In genomic region chr15:40595219-40595618, GRCh38 we compare ENCODE assay signal across 8 cellular contexts. TPM values are rescaled to one million over a fixed set of nuclear protein-coding genes. Genes with fewer than 3 reads are reported as not detected.
DNase-seq lines count a peak whose midpoint lies in the region; ATAC-seq and TF ChIP-seq lines count a peak whose summit lies in the region.

No MANE protein-coding gene starts in this region.

- H3K27ac ChIP-seq in neural cell (ENCODE audit: low read length): no peak overlapping the region

- TF ChIP-seq CTCF in neural cell (IDR thresholded peaks at IDR 0.05; ENCODE audit: poor library complexity, severe bottlenecking): no peak

- H3K4me2 ChIP-seq in neural cell (ENCODE audit: low read length): peak overlapping the region; percentile 89

- H3K79me2 ChIP-seq in neural cell (replicated peaks; ENCODE audit: insufficient read depth, low read length): no peaks in the 10 kb centered on the region

- peak overlapping the region; percentile 85 for H3K4me3 ChIP-seq in neural cell (ENCODE audit: low read length)

- no peaks in the 10 kb centered on the region for H3K9me2 ChIP-seq in neural cell (ENCODE audit: insufficient read depth, low read length)

- no peak for TF ChIP-seq RAD21 in neural cell (conservative IDR thresholded peaks at IDR 0.05)

- H3F3A ChIP-seq in neural cell (ENCODE audit: insufficient read depth, low read length, poor library complexity, severe bottlenecking): peaks cover 4% of the 10 kb centered on the region

- peak overlapping the region; percentile 86 to 93 for H3K4me3 Mint-ChIP-seq in effector memory CD8-positive, alpha-beta T cell

- H3K4me1 ChIP-seq in ES-I3 (ENCODE audit: insufficient read depth, low read length): 0 out of 2 replicates have a peak, but pooled peaks cover 3% of the 10 kb centered on the region

- H3K4me1 Mint-ChIP-seq in effector memory CD8-positive, alpha-beta T cell (ENCODE audit: low read depth in 2 of 2): peaks cover 12 to 13% of the 10 kb centered on the region in 2 donors

- ATAC-seq in effector memory CD8-positive, alpha-beta T cell (replicated peaks): no peak
- no peak for ATAC-seq in HG03521 (IDR thresholded peaks at IDR 0.05; ENCODE audit: unreplicated experiment)

- H3K36me3 ChIP-seq in ES-I3 (ENCODE audit: insufficient read depth, low read length) (no peaks in the 10 kb centered on the region), neural cell (ENCODE audit: insufficient read depth, low read length) (no peaks in the 10 kb centered on the region)

- DNase-seq in NCI-H69 (lab: John Stamatoyannopoulos, UW) (peak; percentile 49), NCI-H1092 treated with DMSO at 0.1 percent for 48 hours (lab: John Stamatoyannopoulos, UW) (no peak), HuH-7.5 (ENCODE audit: low spot score) (no peak)
- DNase-seq in effector memory CD8-positive, alpha-beta T cell: no peak
- no peak for DNase-seq in activated effector memory CD4-positive, alpha-beta T cell treated with anti-CD3 and anti-CD28 coated beads, Interleukin-2, amount 50 U/mL, for 16 hours

- H3K27me3 ChIP-seq in neural cell (ENCODE audit: insufficient read depth, low read depth, low read length): no peaks in the 10 kb centered on the region

- peak overlapping the region in 1 of 2 donors; percentile 99 for H3K27ac Mint-ChIP-seq in effector memory CD8-positive, alpha-beta T cell

- no peak overlapping the region for H2AFZ ChIP-seq in neural cell (ENCODE audit: low read depth, low read length)

- no peaks in the 10 kb centered on the region for H3K27me3 Mint-ChIP-seq in effector memory CD8-positive, alpha-beta T cell

- H3K9me3 ChIP-seq in ES-I3 (ENCODE audit: control insufficient read depth, insufficient read depth, low read length): no peaks in the 10 kb centered on the region
- H3K9me3 ChIP-seq in neural cell (ENCODE audit: low read length): no peaks in the 10 kb centered on the region

- no peaks in the 10 kb centered on the region for H3K9me3 Mint-ChIP-seq in effector memory CD8-positive, alpha-beta T cell

- no peaks in the 10 kb centered on the region for H4K20me1 ChIP-seq in neural cell (ENCODE audit: insufficient read depth)

- peak overlapping the region; percentile 99 for H3K9ac ChIP-seq in ES-I3 (ENCODE audit: low read depth, low read length)
- H3K9ac ChIP-seq in neural cell (ENCODE audit: low read length): peak overlapping the region; percentile 22

- no peak for TF ChIP-seq EP300 in neural cell (conservative IDR thresholded peaks at IDR 0.05; ENCODE audit: poor library complexity, severe bottlenecking)

- peaks cover 21% of the 10 kb centered on the region for H3K36me3 Mint-ChIP-seq in effector memory CD8-positive, alpha-beta T cell (ENCODE audit: insufficient read depth)

TF ChIP-seq in neural cell, 6 proteins besides CTCF, POLR2A, EP300 and RAD21:
- TF ChIP-seq MXI1 (conservative IDR thresholded peaks at IDR 0.05; ENCODE audit: poor library complexity, severe bottlenecking) (no peak), EZH2 (IDR thresholded peaks at IDR 0.05; ENCODE audit: borderline replicate concordance, insufficient read depth, low read length, poor library complexity, severe bottlenecking) (no peak), POLR2AphosphoS5 (IDR thresholded peaks at IDR 0.05) (no peak), SMC3 (conservative IDR thresholded peaks at IDR 0.05; ENCODE audit: poor library complexity) (no peak), TAF1 (IDR thresholded peaks at IDR 0.05; ENCODE audit: low read depth) (no peak)
- TF ChIP-seq, protein P1, sequence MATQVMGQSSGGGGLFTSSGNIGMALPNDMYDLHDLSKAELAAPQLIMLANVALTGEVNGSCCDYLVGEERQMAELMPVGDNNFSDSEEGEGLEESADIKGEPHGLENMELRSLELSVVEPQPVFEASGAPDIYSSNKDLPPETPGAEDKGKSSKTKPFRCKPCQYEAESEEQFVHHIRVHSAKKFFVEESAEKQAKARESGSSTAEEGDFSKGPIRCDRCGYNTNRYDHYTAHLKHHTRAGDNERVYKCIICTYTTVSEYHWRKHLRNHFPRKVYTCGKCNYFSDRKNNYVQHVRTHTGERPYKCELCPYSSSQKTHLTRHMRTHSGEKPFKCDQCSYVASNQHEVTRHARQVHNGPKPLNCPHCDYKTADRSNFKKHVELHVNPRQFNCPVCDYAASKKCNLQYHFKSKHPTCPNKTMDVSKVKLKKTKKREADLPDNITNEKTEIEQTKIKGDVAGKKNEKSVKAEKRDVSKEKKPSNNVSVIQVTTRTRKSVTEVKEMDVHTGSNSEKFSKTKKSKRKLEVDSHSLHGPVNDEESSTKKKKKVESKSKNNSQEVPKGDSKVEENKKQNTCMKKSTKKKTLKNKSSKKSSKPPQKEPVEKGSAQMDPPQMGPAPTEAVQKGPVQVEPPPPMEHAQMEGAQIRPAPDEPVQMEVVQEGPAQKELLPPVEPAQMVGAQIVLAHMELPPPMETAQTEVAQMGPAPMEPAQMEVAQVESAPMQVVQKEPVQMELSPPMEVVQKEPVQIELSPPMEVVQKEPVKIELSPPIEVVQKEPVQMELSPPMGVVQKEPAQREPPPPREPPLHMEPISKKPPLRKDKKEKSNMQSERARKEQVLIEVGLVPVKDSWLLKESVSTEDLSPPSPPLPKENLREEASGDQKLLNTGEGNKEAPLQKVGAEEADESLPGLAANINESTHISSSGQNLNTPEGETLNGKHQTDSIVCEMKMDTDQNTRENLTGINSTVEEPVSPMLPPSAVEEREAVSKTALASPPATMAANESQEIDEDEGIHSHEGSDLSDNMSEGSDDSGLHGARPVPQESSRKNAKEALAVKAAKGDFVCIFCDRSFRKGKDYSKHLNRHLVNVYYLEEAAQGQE (IDR thresholded peaks at IDR 0.05; ENCODE audit: borderline replicate concordance): no peak

RNA-seq across cellular contexts. Expression of gene KNL1, which starts 1.2 kb away (rescaled TPM):
- polyA plus RNA-seq in neural cell: 0.38 and 2.4 TPM in 2 replicates
- 2.4 and 2.5 TPM in 2 replicates for polyA minus RNA-seq in neural cell

RNA-seq across cellular contexts. Expression of gene RPUSD2, which starts 26.1 kb away (rescaled TPM):
- 8.1 and 13.2 TPM in 2 replicates for polyA plus RNA-seq in neural cell
- 13.7 and 15.8 TPM in 2 replicates for polyA minus RNA-seq in neural cell

RNA-seq across cellular contexts. Expression of gene CCDC32, which starts 30.4 kb away (rescaled TPM):
- 28.4 and 34.2 TPM in 2 replicates for polyA plus RNA-seq in neural cell
- polyA minus RNA-seq in neural cell: 29.7 and 41.8 TPM in 2 replicates
